ENCODE assay signal across 23 cellular contexts in genomic region chr11:69173326-69173725, GRCh38. TPM values are rescaled to one million over a fixed set of nuclear protein-coding genes. Genes with fewer than 3 reads are reported as not detected.
"Had no signal": no experiment of that assay in that cellular context is flagged by ENCODE, and none has a peak within 500 bp of the region (broad histone marks: within the 10 kb centered on the region; RNA-seq: fewer than 3 reads in every experiment).

No MANE protein-coding gene starts in this region.

- H3K4me3 Mint-ChIP-seq: endodermal cell; nephron progenitor cell; stimulated activated memory B cell treated with anti-CD40 and anti-IgM and Interleukin-4, amounts not matched to agents 10 μg/mL and 1 μg/mL and 100 μg/mL, for 72 hours; stimulated activated naive CD8-positive, alpha-beta T cell treated with anti-CD3 and anti-CD28 coated beads, Interleukin-15, amount 100 ng/mL, for 72 hours had no signal

- H2AFZ ChIP-seq: hepatocyte had no signal

- H3K27ac ChIP-seq: colonic mucosa, hepatocyte, left ventricle myocardium inferior, ovary, testis, tibial nerve had no signal

- H3K4me2 ChIP-seq: hepatocyte had no signal

- H3K4me1 ChIP-seq: colonic mucosa, left ventricle myocardium inferior, testis, tibial nerve had no signal

- DNase-seq: colonic mucosa; erythroblast; foreskin melanocyte; head of caudate nucleus; kidney; left cardiac atrium; left ventricle myocardium inferior; mesenchymal stem cell; midbrain; nephron progenitor cell; ovary; right cardiac atrium; stimulated activated CD4-positive, alpha-beta T cell treated with anti-CD3 and anti-CD28 coated beads, Interleukin-4, amount 100 ng/mL, for 1 hour; stimulated activated CD8-positive, alpha-beta memory T cell treated with anti-CD3 and anti-CD28 coated beads, Interleukin-4, amount 100 ng/mL, for 48 hours; stimulated activated naive CD8-positive, alpha-beta T cell treated with anti-CD3 and anti-CD28 coated beads, Interleukin-15, amount 100 ng/mL, for 72 hours; testis had no signal

- H3K36me3 ChIP-seq: colonic mucosa, left ventricle myocardium inferior, ovary, tibial nerve had no signal

- H3K27me3 Mint-ChIP-seq: progenitor cell of endocrine pancreas; stimulated activated naive CD8-positive, alpha-beta T cell treated with anti-CD3 and anti-CD28 coated beads, Interleukin-15, amount 100 ng/mL, for 72 hours had no signal

- H3K27me3 ChIP-seq: colonic mucosa, hepatocyte, ovary, testis, tibial nerve had no signal

- H3K79me2 ChIP-seq: hepatocyte had no signal

- H3K36me3 Mint-ChIP-seq: stimulated activated memory B cell treated with anti-CD40 and anti-IgM and Interleukin-4, amounts not matched to agents 10 μg/mL and 1 μg/mL and 100 μg/mL, for 72 hours had no signal

- H3K27ac Mint-ChIP-seq: endodermal cell; nephron progenitor cell; progenitor cell of endocrine pancreas; stimulated activated memory B cell treated with anti-CD40 and anti-IgM and Interleukin-4, amounts not matched to agents 10 μg/mL and 1 μg/mL and 100 μg/mL, for 72 hours; stimulated activated naive CD8-positive, alpha-beta T cell treated with anti-CD3 and anti-CD28 coated beads, Interleukin-15, amount 100 ng/mL, for 72 hours had no signal

- ATAC-seq: left cardiac atrium; right cardiac atrium; stimulated activated memory B cell treated with anti-CD40 and anti-IgM and Interleukin-4, amounts not matched to agents 10 μg/mL and 1 μg/mL and 100 μg/mL, for 72 hours; stimulated activated naive CD8-positive, alpha-beta T cell treated with anti-CD3 and anti-CD28 coated beads, Interleukin-15, amount 100 ng/mL, for 72 hours had no signal

- H3K4me3 ChIP-seq: colonic mucosa, hepatocyte, left ventricle myocardium inferior, lung, ovary, testis, tibial nerve had no signal

- H3K9me3 ChIP-seq: colonic mucosa, ovary, testis had no signal

- H3K4me1 Mint-ChIP-seq: endodermal cell; stimulated activated naive CD8-positive, alpha-beta T cell treated with anti-CD3 and anti-CD28 coated beads, Interleukin-15, amount 100 ng/mL, for 72 hours had no signal

RNA-seq across cellular contexts. Expression of gene SMIM38, which starts 17.6 kb away (rescaled TPM):
- total RNA-seq: endothelial cell of umbilical vein, left ventricle myocardium inferior had no signal
